In the genomic region with DNA sequence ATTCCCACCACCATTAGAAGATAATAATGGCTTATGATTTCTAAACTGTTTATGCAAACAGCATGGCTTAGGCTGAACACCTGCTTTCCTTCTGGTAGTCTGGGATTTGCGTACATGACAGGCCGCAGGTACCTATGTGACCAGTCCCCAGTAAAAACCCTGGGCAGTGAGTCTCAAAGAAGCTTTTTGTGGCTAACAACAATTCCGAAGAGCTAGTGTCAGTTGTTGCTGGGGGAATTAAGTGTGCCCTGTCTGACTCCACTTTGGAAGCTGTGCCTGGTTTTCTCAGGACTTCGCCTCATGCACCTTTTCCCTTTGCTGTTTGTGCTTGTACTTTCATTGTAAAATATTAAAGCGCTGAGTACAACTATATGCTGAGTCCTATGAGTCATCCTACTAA, we compare ENCODE assay signal across 15 cellular contexts.
A peak's percentile ranks its signal among the peaks of the same experiment; 100 is the strongest.
DNase-seq lines count a peak whose midpoint lies in the region; ATAC-seq, FAIRE-seq and TF ChIP-seq lines count a peak whose summit lies in the region.
"Had no signal": no experiment of that assay in that cellular context is flagged by ENCODE, and none has a peak within 500 bp of the region (broad histone marks: within the 10 kb centered on the region; RNA-seq: fewer than 3 reads in every experiment).

No MANE protein-coding gene starts in this region.

- no peak overlapping the region for H3K4ac ChIP-seq in neuronal stem cell (ENCODE audit: low read length)

- no peak overlapping the region for H3K4me3 Mint-ChIP-seq in activated naive CD4-positive, alpha-beta T cell treated with anti-CD3 and anti-CD28 coated beads for 36 hours
- no peak overlapping the region for H3K4me3 Mint-ChIP-seq in natural killer cell
- H3K4me3 Mint-ChIP-seq: CD14-positive monocyte; CD8-positive, alpha-beta T cell had no signal

- no peaks in the 10 kb centered on the region for H3K79me2 ChIP-seq in GM12878 (ENCODE audit: control insufficient read depth, insufficient read depth, low read length)

- H3K18ac ChIP-seq in neuronal stem cell (ENCODE audit: low read length): no peak overlapping the region

- no peaks in the 10 kb centered on the region for H3K79me1 ChIP-seq in neuronal stem cell (ENCODE audit: low read depth, low read length)

- no peak for ATAC-seq in GM12878
- no peak for ATAC-seq in natural killer cell
- ATAC-seq: CD8-positive, alpha-beta T cell had no signal

- FAIRE-seq in D721Med (lab: Jason Lieb, UNC): peak; percentile 84
- FAIRE-seq in GM12878 (lab: Jason Lieb, UNC): no peak
- FAIRE-seq: GM18507 had no signal

- H3K27me3 ChIP-seq in GM12878 (replicated peaks in 1 of 2; ENCODE audit: control insufficient read depth in 2 of 2, insufficient read depth in 2 of 2, low read length in 1 of 2): peaks cover 0 to 6% of the 10 kb centered on the region in 2 experiments; a peak in 1 of 4 replicates
- no peaks in the 10 kb centered on the region for H3K27me3 ChIP-seq in neuronal stem cell (ENCODE audit: control insufficient read depth in 3 of 3, insufficient read depth in 3 of 3, low read depth in 1 of 3, low read length in 3 of 3)

- TF ChIP-seq POLR2A in GM12878 (IDR thresholded peaks at IDR 0.05; ENCODE audit: low read depth, low read length): no peak

- in situ Hi-C loops in GM12878 (cut with MboI): no loop called here

- WGBS in GM12878 (ENCODE audit: insufficient coverage, insufficient replicate concordance, low lambda C conversion rate, missing lambda C conversion rate): 44% methylated on average over 5 of the region's 5 CpGs
- no CpG with 5 or more reads among the region's 5 CpGs for whole genome bisulfite sequencing in neuronal stem cell (ENCODE audit: extremely low coverage in 2 of 2, insufficient read length in 2 of 2, insufficient replicate concordance in 1 of 2), 2 donors

- no peak overlapping the region for H3K14ac ChIP-seq in neuronal stem cell (ENCODE audit: low read length)

- H3K9ac ChIP-seq in GM12878 (ENCODE audit: control insufficient read depth, insufficient read depth, low read length): no peak overlapping the region
- no peak overlapping the region for H3K9ac ChIP-seq in neuronal stem cell (ENCODE audit: low read depth, low read length, poor library complexity)

- H2AK5ac ChIP-seq in neuronal stem cell (ENCODE audit: low read depth, low read length): no peak overlapping the region

- no peak overlapping the region for H3K23ac ChIP-seq in neuronal stem cell (ENCODE audit: low read depth, low read length, poor library complexity)

- no peak overlapping the region for H3K27ac Mint-ChIP-seq in activated naive CD4-positive, alpha-beta T cell treated with anti-CD3 and anti-CD28 coated beads for 36 hours
- no peak overlapping the region for H3K27ac Mint-ChIP-seq in natural killer cell
- H3K27ac Mint-ChIP-seq: CD14-positive monocyte; CD8-positive, alpha-beta T cell had no signal

- H3K27ac ChIP-seq in GM12878 (ENCODE audit: control insufficient read depth, insufficient read depth): no peak overlapping the region
- H3K27ac ChIP-seq in neuronal stem cell (replicated peaks; ENCODE audit: low read length): peak overlapping the region; percentile 19

- H4K8ac ChIP-seq in neuronal stem cell (ENCODE audit: low read depth, low read length): no peak overlapping the region

- CTCF ChIA-PET in GM12878 (lab: Yijun Ruan, JAX): interaction anchor here (0.6 to 1.4 kb wide), 3 partner anchors 19 to 1953 kb away, joined by 3 read pairs; no protein-coding TSS in a partner anchor
- CTCF ChIA-PET in activated naive CD4-positive, alpha-beta T cell treated with anti-CD3 and anti-CD28 coated beads for 36 hours (lab: Charles Lee): no interaction called here

- no peaks in the 10 kb centered on the region for H3K36me3 Mint-ChIP-seq in activated naive CD4-positive, alpha-beta T cell treated with anti-CD3 and anti-CD28 coated beads for 36 hours (ENCODE audit: low read depth)
- H3K36me3 Mint-ChIP-seq in natural killer cell: no peaks in the 10 kb centered on the region
- H3K36me3 Mint-ChIP-seq: CD14-positive monocyte; CD8-positive, alpha-beta T cell had no signal

- no peaks in the 10 kb centered on the region for H3K27me3 Mint-ChIP-seq in activated naive CD4-positive, alpha-beta T cell treated with anti-CD3 and anti-CD28 coated beads for 36 hours (ENCODE audit: low read depth)
- no peaks in the 10 kb centered on the region for H3K27me3 Mint-ChIP-seq in natural killer cell (ENCODE audit: low read depth in 2 of 2)

- H3K9me3 Mint-ChIP-seq in activated naive CD4-positive, alpha-beta T cell treated with anti-CD3 and anti-CD28 coated beads for 36 hours: no peaks in the 10 kb centered on the region
- peaks cover 0 to 2% of the 10 kb centered on the region in 2 donors for H3K9me3 Mint-ChIP-seq in natural killer cell
- H3K9me3 Mint-ChIP-seq: CD8-positive, alpha-beta T cell had no signal

- no peaks in the 10 kb centered on the region for H4K20me1 ChIP-seq in GM12878 (ENCODE audit: control insufficient read depth, insufficient read depth)

- H3K9me3 ChIP-seq in GM12878 (replicated peaks; ENCODE audit: control insufficient read depth, insufficient read depth, low read length): no peaks in the 10 kb centered on the region
- peaks cover 0 to 1% of the 10 kb centered on the region in 2 donors for H3K9me3 ChIP-seq in neuronal stem cell (replicated peaks in 1 of 2; ENCODE audit: control insufficient read depth in 2 of 2, insufficient read depth in 1 of 2, low read depth in 1 of 2, low read length in 2 of 2)

- H2BK5ac ChIP-seq in neuronal stem cell (ENCODE audit: low read length): no peak overlapping the region

- SMC1A ChIA-PET in GM12878 (lab: Charles Lee; ENCODE audit: uncharacterized antibody, unreplicated experiment): no interaction called here

- no peak for TF ChIP-seq EP300 in GM12878 (IDR thresholded peaks at IDR 0.05; ENCODE audit: borderline replicate concordance in 1 of 2, control insufficient read depth in 1 of 2, low read depth in 2 of 2, low read length in 2 of 2)

- H3K4me1 ChIP-seq in GM12878 (ENCODE audit: control insufficient read depth, insufficient read depth, low read length): no peaks in the 10 kb centered on the region
- no peaks in the 10 kb centered on the region for H3K4me1 ChIP-seq in neuronal stem cell (ENCODE audit: control insufficient read depth in 2 of 2, insufficient read depth in 1 of 2, low read depth in 1 of 2, low read length in 2 of 2)

- POLR2A ChIA-PET in GM12878 (lab: Charles Lee): no interaction called here

- TF ChIP-seq RAD21 in GM12878 (IDR thresholded peaks at IDR 0.05; ENCODE audit: insufficient read depth, low read depth, low read length): no peak

- BruUV-seq in GM12878 (replicated peaks; lab: Mats Ljungman, UMichigan): no TSS peak

- no peak overlapping the region for H4K91ac ChIP-seq in neuronal stem cell (ENCODE audit: low read depth, low read length, poor library complexity)

- no peaks in the 10 kb centered on the region for H3K4me1 Mint-ChIP-seq in activated naive CD4-positive, alpha-beta T cell treated with anti-CD3 and anti-CD28 coated beads for 36 hours (ENCODE audit: low read depth)
- no peaks in the 10 kb centered on the region for H3K4me1 Mint-ChIP-seq in natural killer cell
- H3K4me1 Mint-ChIP-seq: CD14-positive monocyte had no signal

- DNase-seq in D721Med (ENCODE audit: insufficient read length, low spot score): no peak
- DNase-seq in NCI-H526 treated with DMSO at 0.1 percent for 48 hours (lab: John Stamatoyannopoulos, UW): peak; percentile 28
- DNase-seq in GM12878 (ENCODE audit: low read depth, low spot score): no peak
- no peak for DNase-seq in neuronal stem cell (ENCODE audit: low spot score)
- no peak for DNase-seq in activated naive CD4-positive, alpha-beta T cell treated with anti-CD3 and anti-CD28 coated beads for 36 hours
- DNase-seq in natural killer cell: no peak
- no peak for DNase-seq in activated CD8-positive, alpha-beta memory T cell treated with anti-CD3 and anti-CD28 coated beads, Interleukin-2, amount 50 U/mL, for 4 hours
- DNase-seq: CD8-positive, alpha-beta T cell; COR-L47; DMS53; GF-D8; H7; IMR-90 had no signal

- H3K4me2 ChIP-seq in GM12878 (ENCODE audit: control insufficient read depth, insufficient read depth) (no peak overlapping the region), neuronal stem cell (ENCODE audit: insufficient read depth, low read length, poor library complexity, severe bottlenecking) (no peak overlapping the region)

- no peak overlapping the region for H2BK12ac ChIP-seq in neuronal stem cell (ENCODE audit: low read length)

- H2BK15ac ChIP-seq in neuronal stem cell (ENCODE audit: low read length): no peak overlapping the region

- TF ChIP-seq CTCF in D721Med (IDR thresholded peaks at IDR 0.05; ENCODE audit: insufficient read depth, missing control alignments): no peak
- no peak for TF ChIP-seq CTCF in GM12878 (IDR thresholded peaks at IDR 0.05 in 2 of 3, conservative IDR thresholded peaks at IDR 0.05 in 1 of 3; ENCODE audit: control insufficient read depth in 2 of 3, extremely low read depth in 1 of 3, insufficient read depth in 1 of 3, low read depth in 3 of 3, low read length in 3 of 3)
- no peak for TF ChIP-seq CTCF in natural killer cell (IDR thresholded peaks at IDR 0.05)

- H2BK120ac ChIP-seq in neuronal stem cell (ENCODE audit: low read depth, low read length): no peak overlapping the region

- H2AFZ ChIP-seq in GM12878 (ENCODE audit: control insufficient read depth, low read depth, low read length) (no peak overlapping the region), neuronal stem cell (ENCODE audit: low read length) (no peak overlapping the region)

- RAD21 ChIA-PET in GM12878 (lab: Charles Lee; ENCODE audit: unreplicated experiment): no interaction called here

- H3K36me3 ChIP-seq in GM12878 (ENCODE audit: control insufficient read depth in 2 of 2, insufficient read depth in 2 of 2, low read length in 1 of 2) (no peaks in the 10 kb centered on the region), neuronal stem cell (replicated peaks in 1 of 2; ENCODE audit: control insufficient read depth in 2 of 2, insufficient read depth in 2 of 2, low read length in 2 of 2) (no peaks in the 10 kb centered on the region)

- no peak overlapping the region for H3K4me3 ChIP-seq in GM12878
- H3K4me3 ChIP-seq in neuronal stem cell (ENCODE audit: low read length in 2 of 2): no peak overlapping the region

- intact Hi-C loops in GM12878 (cut with micrococcal nuclease; ENCODE audit: unreplicated experiment): no loop called here
- intact Hi-C loops in activated naive CD4-positive, alpha-beta T cell treated with anti-CD3 and anti-CD28 coated beads for 36 hours (cut with micrococcal nuclease): no loop called here
- intact Hi-C loops in natural killer cell (cut with micrococcal nuclease): no loop called here

TF ChIP-seq in GM12878, 131 proteins besides CTCF, POLR2A, EP300 and RAD21:
- TF ChIP-seq, protein P1, sequence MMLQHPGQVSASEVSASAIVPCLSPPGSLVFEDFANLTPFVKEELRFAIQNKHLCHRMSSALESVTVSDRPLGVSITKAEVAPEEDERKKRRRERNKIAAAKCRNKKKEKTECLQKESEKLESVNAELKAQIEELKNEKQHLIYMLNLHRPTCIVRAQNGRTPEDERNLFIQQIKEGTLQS (IDR thresholded peaks at IDR 0.05; ENCODE audit: borderline replicate concordance, extremely low read depth, low read depth, low read length): no peak
- TF ChIP-seq RFX5 (IDR thresholded peaks at IDR 0.05; ENCODE audit: low read depth, low read length): peak; percentile 37; the same call in 1 of the 2 replicates
- TF ChIP-seq CBFB (IDR thresholded peaks at IDR 0.05; ENCODE audit: low read depth): no peak
